Comparison of ENCODE assay signal across 28 cellular contexts in genomic region chr12:113535100-113535499, GRCh38.
"Had no signal": no experiment of that assay in that cellular context is flagged by ENCODE, and none has a peak within 500 bp of the region (broad histone marks: within the 10 kb centered on the region; RNA-seq: fewer than 3 reads in every experiment).

No MANE protein-coding gene starts in this region.

- H3K4me3 ChIP-seq: ovary, psoas muscle, skin epidermis, smooth muscle cell, spleen, suprapubic skin, testis, tibial artery, transverse colon, upper lobe of right lung, uterus had no signal

- H3K9me3 ChIP-seq: ovary, psoas muscle, testis, transverse colon, upper lobe of right lung, uterus had no signal

- H3K27me3 ChIP-seq: ovary, testis, uterus had no signal

- H3K4me2 ChIP-seq: smooth muscle cell had no signal

- H3K9ac ChIP-seq: parathyroid adenoma had no signal

- H2AFZ ChIP-seq: parathyroid adenoma had no signal

- H3K79me2 ChIP-seq: parathyroid adenoma had no signal

- H3K4me1 ChIP-seq: parathyroid adenoma, psoas muscle, spleen, suprapubic skin, testis, tibial artery, transverse colon, upper lobe of right lung, uterus had no signal

- H3K36me3 ChIP-seq: ovary, spleen, suprapubic skin, tibial artery, transverse colon, upper lobe of right lung, uterus had no signal

- ATAC-seq: naive thymus-derived CD8-positive, alpha-beta T cell; natural killer cell treated with Interleukin-12 subunit alpha and Interleukin-12 subunit beta and Interleukin-15 and Interleukin-18, amount 100 ng/mL, for 72 hours; psoas muscle; right cardiac atrium; sciatic nerve; stimulated activated memory B cell treated with anti-CD40 and anti-IgM and Interleukin-4, amounts not matched to agents 10 μg/mL and 1 μg/mL and 100 μg/mL, for 72 hours; stimulated activated naive CD8-positive, alpha-beta T cell treated with anti-CD3 and anti-CD28 coated beads, Interleukin-15, amount 100 ng/mL, for 72 hours; stimulated activated naive CD8-positive, alpha-beta T cell treated with anti-CD3 and anti-CD28 coated beads, Interleukin-15, Interleukin-2, amounts not matched to agents 100 U/mL and 50 U/mL, for 24 hours; upper lobe of right lung had no signal

- DNase-seq: naive thymus-derived CD8-positive, alpha-beta T cell; nephron progenitor cell; occipital lobe; ovary; psoas muscle; right cardiac atrium; spleen; stimulated activated CD4-positive, alpha-beta T cell treated with anti-CD3 and anti-CD28 coated beads, Interleukin-12 subunit alpha, Interleukin-12 subunit beta, amount 100 ng/mL, for 4 hours; stimulated activated CD4-positive, alpha-beta T cell treated with anti-CD3 and anti-CD28 coated beads, Interleukin-1b, Interleukin-23, amount 100 ng/mL, for 48 hours; stimulated activated CD4-positive, alpha-beta T cell treated with anti-CD3 and anti-CD28 coated beads, Interleukin-4, amount 100 ng/mL, for 1 hour; stimulated activated CD4-positive, alpha-beta T cell treated with anti-CD3 and anti-CD28 coated beads, Interleukin-4, amount 100 ng/mL, for 4 hours; stimulated activated CD8-positive, alpha-beta memory T cell treated with anti-CD3 and anti-CD28 coated beads, Interleukin-4, amount 100 ng/mL, for 48 hours; stimulated activated naive CD4-positive, alpha-beta T cell; stimulated activated naive CD8-positive, alpha-beta T cell treated with anti-CD3 and anti-CD28 coated beads, Interleukin-15, amount 100 ng/mL, for 72 hours; stimulated activated naive CD8-positive, alpha-beta T cell treated with anti-CD3 and anti-CD28 coated beads, Interleukin-15, Interleukin-2, amounts not matched to agents 100 U/mL and 50 U/mL, for 24 hours; substantia nigra; testis; tibial artery; transverse colon; upper lobe of right lung; uterus had no signal

- H3K27ac ChIP-seq: ovary, parathyroid adenoma, psoas muscle, skin epidermis, spleen, suprapubic skin, testis, tibial artery, transverse colon, upper lobe of right lung, uterus had no signal
